ENCODE assay signal across 28 cellular contexts in genomic region chr5:163976691-163977090, GRCh38.
"Had no signal": no experiment of that assay in that cellular context is flagged by ENCODE, and none has a peak within 500 bp of the region (broad histone marks: within the 10 kb centered on the region; RNA-seq: fewer than 3 reads in every experiment).

No MANE protein-coding gene starts in this region.

- FAIRE-seq: frontal cortex, islet of Langerhans, small intestine had no signal

- H3K27me3 Mint-ChIP-seq: activated B cell treated with CpG ODN at 0.5 μM for 24 hours; activated CD4-positive, alpha-beta T cell treated with anti-CD3 and anti-CD28 coated beads for 36 hours; activated T-cell treated with anti-CD3 and anti-CD28 coated beads, Interleukin-2, amount 50 U/mL, for 24 hours; activated T-helper 17 cell treated with anti-CD3 and anti-CD28 coated beads, Interleukin-2, amount 50 U/mL, for 72 hours; stimulated activated naive CD8-positive, alpha-beta T cell treated with anti-CD3 and anti-CD28 coated beads, Interleukin-15, amount 100 ng/mL, for 72 hours had no signal

- H3K4me1 Mint-ChIP-seq: activated CD4-positive, alpha-beta T cell treated with anti-CD3 and anti-CD28 coated beads for 36 hours; activated T-helper 17 cell treated with anti-CD3 and anti-CD28 coated beads, Interleukin-2, amount 50 U/mL, for 72 hours; endodermal cell; natural killer cell; stimulated activated effector memory CD8-positive, alpha-beta T cell treated with anti-CD3 and anti-CD28 coated beads, Interleukin-12 subunit alpha, Interleukin-12 subunit beta, amount 100 ng/mL, for 72 hours; stimulated activated naive CD8-positive, alpha-beta T cell treated with anti-CD3 and anti-CD28 coated beads, Interleukin-15, amount 100 ng/mL, for 72 hours had no signal

- H3K9me3 ChIP-seq: neutrophil, tibial artery had no signal

- H3K4me3 ChIP-seq: coronary artery, tibial artery had no signal

- H3K27ac ChIP-seq: brain microvascular endothelial cell, coronary artery, epithelial cell of prostate, neutrophil, parathyroid adenoma, tibial artery had no signal

- H2AFZ ChIP-seq: parathyroid adenoma had no signal

- H3K9ac ChIP-seq: parathyroid adenoma had no signal

- H3K27ac Mint-ChIP-seq: activated B cell treated with CpG ODN at 0.5 μM for 24 hours; activated CD4-positive, alpha-beta T cell treated with anti-CD3 and anti-CD28 coated beads for 36 hours; activated naive CD4-positive, alpha-beta T cell treated with anti-CD3 and anti-CD28 coated beads, Interleukin-2, amount 50 U/mL, for 72 hours; activated T-cell treated with anti-CD3 and anti-CD28 coated beads, Interleukin-2, amount 50 U/mL, for 24 hours; activated T-helper 17 cell treated with anti-CD3 and anti-CD28 coated beads, Interleukin-2, amount 50 U/mL, for 72 hours; endodermal cell; natural killer cell; stimulated activated effector memory CD8-positive, alpha-beta T cell treated with anti-CD3 and anti-CD28 coated beads, Interleukin-12 subunit alpha, Interleukin-12 subunit beta, amount 100 ng/mL, for 72 hours; stimulated activated naive CD8-positive, alpha-beta T cell treated with anti-CD3 and anti-CD28 coated beads, Interleukin-15, amount 100 ng/mL, for 72 hours had no signal

- DNase-seq: activated B cell treated with CpG ODN at 0.5 μM for 24 hours; activated CD4-positive, alpha-beta T cell treated with anti-CD3 and anti-CD28 coated beads for 36 hours; activated CD4-positive, alpha-beta T cell treated with anti-CD3 and anti-CD28 coated beads, Interleukin-2, amount 50 U/mL, for 4 hours; activated CD8-positive, alpha-beta memory T cell treated with anti-CD3 and anti-CD28 coated beads for 24 hours; activated CD8-positive, alpha-beta memory T cell treated with anti-CD3 and anti-CD28 coated beads, Interleukin-2, amount 50 U/mL, for 4 hours; activated T-cell treated with anti-CD3 and anti-CD28 coated beads, Interleukin-2, amount 50 U/mL, for 24 hours; aorta; brain microvascular endothelial cell; endodermal cell; hypothalamus; left cardiac atrium; midbrain; natural killer cell; small intestine; stimulated activated CD4-positive, alpha-beta T cell treated with anti-CD3 and anti-CD28 coated beads, Interleukin-2, amount 100 ng/mL, for 24 hours; stimulated activated naive CD8-positive, alpha-beta T cell treated with anti-CD3 and anti-CD28 coated beads, Interleukin-15, amount 100 ng/mL, for 72 hours; T1000; tibial artery had no signal

- H3K4me1 ChIP-seq: parathyroid adenoma, tibial artery had no signal

- H3K9me3 Mint-ChIP-seq: endodermal cell; natural killer cell; stimulated activated naive CD8-positive, alpha-beta T cell treated with anti-CD3 and anti-CD28 coated beads, Interleukin-15, amount 100 ng/mL, for 72 hours had no signal

- H3K27me3 ChIP-seq: brain microvascular endothelial cell, neutrophil, tibial artery had no signal

- H3K36me3 ChIP-seq: brain microvascular endothelial cell, neutrophil, tibial artery had no signal

- H3K36me3 Mint-ChIP-seq: activated naive CD4-positive, alpha-beta T cell treated with anti-CD3 and anti-CD28 coated beads, Interleukin-2, amount 50 U/mL, for 72 hours; natural killer cell; stimulated activated effector memory CD8-positive, alpha-beta T cell treated with anti-CD3 and anti-CD28 coated beads, Interleukin-12 subunit alpha, Interleukin-12 subunit beta, amount 100 ng/mL, for 72 hours had no signal

- H3K79me2 ChIP-seq: parathyroid adenoma had no signal

- H3K4me3 Mint-ChIP-seq: activated B cell treated with CpG ODN at 0.5 μM for 24 hours; activated CD4-positive, alpha-beta T cell treated with anti-CD3 and anti-CD28 coated beads for 36 hours; activated T-cell treated with anti-CD3 and anti-CD28 coated beads, Interleukin-2, amount 50 U/mL, for 24 hours; activated T-helper 17 cell treated with anti-CD3 and anti-CD28 coated beads, Interleukin-2, amount 50 U/mL, for 72 hours; endodermal cell; natural killer cell; stimulated activated effector memory CD8-positive, alpha-beta T cell treated with anti-CD3 and anti-CD28 coated beads, Interleukin-12 subunit alpha, Interleukin-12 subunit beta, amount 100 ng/mL, for 72 hours; stimulated activated naive CD8-positive, alpha-beta T cell treated with anti-CD3 and anti-CD28 coated beads, Interleukin-15, amount 100 ng/mL, for 72 hours had no signal

- ATAC-seq: activated CD4-positive, alpha-beta T cell treated with anti-CD3 and anti-CD28 coated beads for 36 hours; activated naive CD4-positive, alpha-beta T cell treated with anti-CD3 and anti-CD28 coated beads, Interleukin-2, amount 50 U/mL, for 72 hours; activated T-helper 17 cell treated with anti-CD3 and anti-CD28 coated beads, Interleukin-2, amount 50 U/mL, for 72 hours; left cardiac atrium; natural killer cell; sciatic nerve; stimulated activated effector memory CD8-positive, alpha-beta T cell treated with anti-CD3 and anti-CD28 coated beads, Interleukin-12 subunit alpha, Interleukin-12 subunit beta, amount 100 ng/mL, for 72 hours; stimulated activated naive CD8-positive, alpha-beta T cell treated with anti-CD3 and anti-CD28 coated beads, Interleukin-15, amount 100 ng/mL, for 72 hours had no signal
